ENCODE assay signal across 11 cellular contexts in genomic region chr2:186099772-186100171, GRCh38.
DNase-seq lines count a peak whose midpoint lies in the region; ATAC-seq and TF ChIP-seq lines count a peak whose summit lies in the region.
"Had no signal": no experiment of that assay in that cellular context is flagged by ENCODE, and none has a peak within 500 bp of the region (broad histone marks: within the 10 kb centered on the region; RNA-seq: fewer than 3 reads in every experiment).

No MANE protein-coding gene starts in this region.

- H3K9me3 Mint-ChIP-seq in CD8-positive, alpha-beta T cell: no peaks in the 10 kb centered on the region
- no peaks in the 10 kb centered on the region for H3K9me3 Mint-ChIP-seq in activated T-helper 2 cell treated with anti-CD3 and anti-CD28 coated beads, Interferon-gamma antibody, Interleukin-2, Interleukin-4, amounts not matched to agents 10 μg/mL and 5 μg/mL and 100 μg/mL, durations not matched to agents 14 hours and 24 hours and 36 hours

- no peaks in the 10 kb centered on the region for H3K36me3 ChIP-seq in CD8-positive, alpha-beta T cell (ENCODE audit: insufficient read depth, low read length)
- no peaks in the 10 kb centered on the region for H3K36me3 ChIP-seq in uterus
- H3K36me3 ChIP-seq: SJSA1 had no signal

- CTCF ChIA-PET in CD8-positive, alpha-beta T cell (lab: Charles Lee): no interaction called here

- POLR2A ChIA-PET in CD8-positive, alpha-beta T cell (lab: Charles Lee): no interaction called here

- no peaks in the 10 kb centered on the region for H3K27me3 ChIP-seq in CD8-positive, alpha-beta T cell (ENCODE audit: insufficient read depth, low read length)
- H3K27me3 ChIP-seq in uterus: no peaks in the 10 kb centered on the region
- H3K27me3 ChIP-seq: SJSA1 had no signal

- no peaks in the 10 kb centered on the region for H3K4me1 ChIP-seq in CD8-positive, alpha-beta T cell (ENCODE audit: insufficient read depth, low read length)
- H3K4me1 ChIP-seq in uterus: no peaks in the 10 kb centered on the region
- H3K4me1 ChIP-seq: SJSA1 had no signal

- no peak overlapping the region for H3K4me3 ChIP-seq in CD8-positive, alpha-beta T cell (ENCODE audit: low read depth, low read length)
- no peak overlapping the region for H3K4me3 ChIP-seq in uterus
- H3K4me3 ChIP-seq: SJSA1 had no signal

- TF ChIP-seq POLR2A in uterus (IDR thresholded peaks at IDR 0.05): no peak

- no peaks in the 10 kb centered on the region for H3K9me3 ChIP-seq in CD8-positive, alpha-beta T cell (ENCODE audit: low read length)
- H3K9me3 ChIP-seq in uterus: no peaks in the 10 kb centered on the region
- H3K9me3 ChIP-seq: SJSA1 had no signal

- intact Hi-C loops in CD8-positive, alpha-beta T cell (cut with DNase I, micrococcal nuclease): no loop called here
- intact Hi-C loops in activated T-helper 2 cell treated with anti-CD3 and anti-CD28 coated beads, Interferon-gamma antibody, Interleukin-2, Interleukin-4, amounts not matched to agents 10 μg/mL and 5 μg/mL and 100 μg/mL, durations not matched to agents 14 hours and 24 hours and 36 hours (cut with micrococcal nuclease): no loop called here
- intact Hi-C loops in uterus (cut with DNase I; ENCODE audit: low total_unique reads): no loop called here

- H3K4me3 Mint-ChIP-seq in CD8-positive, alpha-beta T cell: no peak overlapping the region
- H3K4me3 Mint-ChIP-seq in activated T-helper 2 cell treated with anti-CD3 and anti-CD28 coated beads, Interferon-gamma antibody, Interleukin-2, Interleukin-4, amounts not matched to agents 10 μg/mL and 5 μg/mL and 100 μg/mL, durations not matched to agents 14 hours and 24 hours and 36 hours (ENCODE audit: low read depth): no peak overlapping the region

- DNase-seq in NCI-H2171 (lab: John Stamatoyannopoulos, UW) (peak; percentile 73), astrocyte of the hippocampus (ENCODE audit: low read depth, low spot score) (peak; percentile 39), left kidney (ENCODE audit: low read depth, low spot score) (peak; percentile 2), uterus (no peak)
- DNase-seq in CD8-positive, alpha-beta T cell: no peak
- DNase-seq in activated T-helper 2 cell treated with anti-CD3 and anti-CD28 coated beads, Interferon-gamma antibody, Interleukin-2, Interleukin-4, amounts not matched to agents 10 μg/mL and 5 μg/mL and 100 μg/mL, durations not matched to agents 14 hours and 24 hours and 36 hours (ENCODE audit: low spot score): no peak
- DNase-seq in activated CD4-positive, CD25-positive, alpha-beta regulatory T cell (lab: John Stamatoyannopoulos, UW): no peak
- DNase-seq: MV-4-11, NCI-H2029, NCI-H524 had no signal

- TF ChIP-seq CTCF in CD8-positive, alpha-beta T cell (IDR thresholded peaks at IDR 0.05): no peak
- no peak for TF ChIP-seq CTCF in uterus (IDR thresholded peaks at IDR 0.05)

- no peaks in the 10 kb centered on the region for H3K4me1 Mint-ChIP-seq in CD8-positive, alpha-beta T cell (ENCODE audit: low read depth)
- H3K4me1 Mint-ChIP-seq in activated T-helper 2 cell treated with anti-CD3 and anti-CD28 coated beads, Interferon-gamma antibody, Interleukin-2, Interleukin-4, amounts not matched to agents 10 μg/mL and 5 μg/mL and 100 μg/mL, durations not matched to agents 14 hours and 24 hours and 36 hours (ENCODE audit: low read depth): no peaks in the 10 kb centered on the region

- H3K27ac ChIP-seq in CD8-positive, alpha-beta T cell (ENCODE audit: low read depth, low read length): no peak overlapping the region
- H3K27ac ChIP-seq in uterus: no peak overlapping the region
- H3K27ac ChIP-seq: SJSA1 had no signal

- no peaks in the 10 kb centered on the region for H3K36me3 Mint-ChIP-seq in CD8-positive, alpha-beta T cell
- H3K36me3 Mint-ChIP-seq in activated T-helper 2 cell treated with anti-CD3 and anti-CD28 coated beads, Interferon-gamma antibody, Interleukin-2, Interleukin-4, amounts not matched to agents 10 μg/mL and 5 μg/mL and 100 μg/mL, durations not matched to agents 14 hours and 24 hours and 36 hours (ENCODE audit: low read depth): no peaks in the 10 kb centered on the region

- no peak for ATAC-seq in CD8-positive, alpha-beta T cell

- no peak overlapping the region for H3K27ac Mint-ChIP-seq in CD8-positive, alpha-beta T cell
- H3K27ac Mint-ChIP-seq in activated T-helper 2 cell treated with anti-CD3 and anti-CD28 coated beads, Interferon-gamma antibody, Interleukin-2, Interleukin-4, amounts not matched to agents 10 μg/mL and 5 μg/mL and 100 μg/mL, durations not matched to agents 14 hours and 24 hours and 36 hours: no peak overlapping the region

- no peaks in the 10 kb centered on the region for H3K27me3 Mint-ChIP-seq in CD8-positive, alpha-beta T cell (ENCODE audit: low read depth)
- no peaks in the 10 kb centered on the region for H3K27me3 Mint-ChIP-seq in activated T-helper 2 cell treated with anti-CD3 and anti-CD28 coated beads, Interferon-gamma antibody, Interleukin-2, Interleukin-4, amounts not matched to agents 10 μg/mL and 5 μg/mL and 100 μg/mL, durations not matched to agents 14 hours and 24 hours and 36 hours (ENCODE audit: low read depth)

Comparison
In these comparisons a context has a peak if more than half of its experiments do, and no peak if none do; other contexts are left out.
1. DNase-seq: peak in NCI-H2171 (single experiment), astrocyte of the hippocampus (single experiment) and left kidney (single experiment); none in CD8-positive, alpha-beta T cell (0 of 7), activated T-helper 2 cell treated with anti-CD3 and anti-CD28 coated beads, Interferon-gamma antibody, Interleukin-2, Interleukin-4, amounts not matched to agents 10 μg/mL and 5 μg/mL and 100 μg/mL, durations not matched to agents 14 hours and 24 hours and 36 hours (single experiment), activated CD4-positive, CD25-positive, alpha-beta regulatory T cell (0 of 4) and uterus (0 of 2).